ENCODE assay signal across 18 cellular contexts in genomic region chr2:188931361-188931760, GRCh38. TPM values are rescaled to one million over a fixed set of nuclear protein-coding genes. Genes with fewer than 3 reads are reported as not detected.
A peak's percentile ranks its signal among the peaks of the same experiment; 100 is the strongest.
DNase-seq lines count a peak whose midpoint lies in the region; ATAC-seq and TF ChIP-seq lines count a peak whose summit lies in the region.
"Had no signal": no experiment of that assay in that cellular context is flagged by ENCODE, and none has a peak within 500 bp of the region (broad histone marks: within the 10 kb centered on the region; RNA-seq: fewer than 3 reads in every experiment).

No MANE protein-coding gene starts in this region.

- H4K20me1 ChIP-seq in GM23248 (ENCODE audit: insufficient read depth): no peaks in the 10 kb centered on the region

- no peaks in the 10 kb centered on the region for H3K9me3 ChIP-seq in GM23248 (ENCODE audit: low read depth)
- H3K9me3 ChIP-seq: BE2C, Peyer's patch had no signal

- TF ChIP-seq CTCF in choroid plexus epithelial cell (conservative IDR thresholded peaks at IDR 0.05; ENCODE audit: low read depth, low read length): no peak

- H3K27me3 ChIP-seq in GM23248 (replicated peaks; ENCODE audit: insufficient read depth): no peaks in the 10 kb centered on the region
- H3K27me3 ChIP-seq: BE2C, Peyer's patch had no signal

- no peaks in the 10 kb centered on the region for H3K9me2 ChIP-seq in GM23248 (ENCODE audit: insufficient read depth)

- in situ Hi-C loops in GM23248 (cut with MboI): no loop called here

- no peaks in the 10 kb centered on the region for H3K79me2 ChIP-seq in GM23248 (ENCODE audit: insufficient read depth)

- peak overlapping the region; percentile 6; the same call in 1 of the 2 replicates for H3K9ac ChIP-seq in GM23248

- peak overlapping the region; percentile 42 for H3K4me2 ChIP-seq in GM23248 (ENCODE audit: unreplicated experiment)

- H3K36me3 ChIP-seq in GM23248 (ENCODE audit: low read depth): no peaks in the 10 kb centered on the region
- H3K36me3 ChIP-seq: BE2C, Peyer's patch had no signal

- H3K4me3 ChIP-seq in GM23248 (peak overlapping the region; percentile 31; the same call in 1 of the 2 replicates), choroid plexus epithelial cell (ENCODE audit: low read depth, low read length) (no peak overlapping the region)
- H3K4me3 ChIP-seq: Peyer's patch had no signal

- DNase-seq in AG08396 (ENCODE audit: low spot score): peak; percentile 31
- peak; percentile 72 for DNase-seq in GM23248
- DNase-seq in choroid plexus epithelial cell (ENCODE audit: low read depth): peak; percentile 15
- peak; percentile 55 for DNase-seq in iris pigment epithelial cell (ENCODE audit: low read depth)
- no peak for DNase-seq in stimulated activated CD4-positive, alpha-beta T cell treated with anti-CD3 and anti-CD28 coated beads, Interleukin-2, amount 100 ng/mL, for 48 hours
- no peak for DNase-seq in LoVo (ENCODE audit: low spot score)
- no peak for DNase-seq in stimulated activated CD4-positive, alpha-beta T cell treated with anti-CD3 and anti-CD28 coated beads, Interleukin-4, amount 100 ng/mL, for 4 hours
- DNase-seq in Right ventricle myocardium superior: no peak
- DNase-seq: BE2C; CD4-positive, alpha-beta T cell; Kasumi-1; NCI-H1105; NCI-H1694; NCI-H524 treated with DMSO at 0.1 percent for 48 hours; Peyer's patch; SHP77 had no signal

- no peaks in the 10 kb centered on the region for H3K4me1 ChIP-seq in GM23248 (ENCODE audit: insufficient read depth)
- H3K4me1 ChIP-seq: BE2C, Peyer's patch had no signal

- ATAC-seq in Right ventricle myocardium superior (ENCODE audit: poor library complexity): no peak

- peak overlapping the region; percentile 38 for H2AFZ ChIP-seq in GM23248

- intact Hi-C loops in Right ventricle myocardium superior (cut with DNase I): no loop called here

- H3K27ac ChIP-seq in GM23248: 0 out of 2 replicates have a peak overlapping the region, but pooled peaks have one; percentile 13
- H3K27ac ChIP-seq: Peyer's patch had no signal

- H3F3A ChIP-seq in GM23248 (ENCODE audit: insufficient read depth): no peaks in the 10 kb centered on the region

RNA-seq across cellular contexts. Expression of gene COL3A1, which starts 42.8 kb away (rescaled TPM):
- total RNA-seq in GM23248 (2014; rRNA removed; shearing (Covaris generic)): 2,141 and 2,153 TPM in 2 replicates
- polyA plus RNA-seq in GM23248 (2016; fragmentation: Nextera tagmentation; extraction: Ambion mirVana): 977 and 987 TPM in 2 replicates
- 47.0 TPM for total RNA-seq in Right ventricle myocardium superior
- total RNA-seq: CD4-positive, alpha-beta T cell; HT1080 had no signal
- polyA plus RNA-seq: IgD-negative memory B cell had no signal

Comparison
In these comparisons a context has a peak if more than half of its experiments do, and no peak if none do; other contexts are left out.
1. DNase-seq: peak in AG08396 (single experiment), GM23248 (single experiment), choroid plexus epithelial cell (single experiment) and iris pigment epithelial cell (single experiment); none in stimulated activated CD4-positive, alpha-beta T cell treated with anti-CD3 and anti-CD28 coated beads, Interleukin-2, amount 100 ng/mL, for 48 hours (0 of 2), LoVo (single experiment), stimulated activated CD4-positive, alpha-beta T cell treated with anti-CD3 and anti-CD28 coated beads, Interleukin-4, amount 100 ng/mL, for 4 hours (0 of 2) and Right ventricle myocardium superior (single experiment).
2. RNA of gene COL3A1, which starts 42.8 kb away (total RNA-seq): 2,141 to 2,153 TPM in GM23248; 47.0 TPM in Right ventricle myocardium superior (single experiment); every median in the first group is over 10 times any median in the second.